Comparison of ENCODE assay signal across 9 cellular contexts in genomic region chr6:15393605-15394004, GRCh38.
"Had no signal": no experiment of that assay in that cellular context is flagged by ENCODE, and none has a peak within 500 bp of the region (broad histone marks: within the 10 kb centered on the region; RNA-seq: fewer than 3 reads in every experiment).

No MANE protein-coding gene starts in this region.

- H3K9me3 ChIP-seq: HAP-1 had no signal

- H3K4me3 ChIP-seq: GM23248, HAP-1 had no signal

- H3K4me3 Mint-ChIP-seq: HFFc6, IgD-negative memory B cell had no signal

- H3K36me3 ChIP-seq: HAP-1 had no signal

- H3K27ac Mint-ChIP-seq: HFFc6, IgD-negative memory B cell had no signal

- H3K9ac ChIP-seq: GM23248 had no signal

- H3K9me3 Mint-ChIP-seq: HFFc6, IgD-negative memory B cell had no signal

- H3K4me1 ChIP-seq: HAP-1 had no signal

- ATAC-seq: HCT116 had no signal

- DNase-seq: GM23248, GOT3, H7, HFFc6, KG1 had no signal

- H3K27me3 Mint-ChIP-seq: IgD-negative memory B cell had no signal

- H2AFZ ChIP-seq: GM23248 had no signal

- FAIRE-seq: HTR-8/SVneo had no signal

- H3K27ac ChIP-seq: GM23248 had no signal
